ENCODE assay signal across 9 cellular contexts in the genomic region with DNA sequence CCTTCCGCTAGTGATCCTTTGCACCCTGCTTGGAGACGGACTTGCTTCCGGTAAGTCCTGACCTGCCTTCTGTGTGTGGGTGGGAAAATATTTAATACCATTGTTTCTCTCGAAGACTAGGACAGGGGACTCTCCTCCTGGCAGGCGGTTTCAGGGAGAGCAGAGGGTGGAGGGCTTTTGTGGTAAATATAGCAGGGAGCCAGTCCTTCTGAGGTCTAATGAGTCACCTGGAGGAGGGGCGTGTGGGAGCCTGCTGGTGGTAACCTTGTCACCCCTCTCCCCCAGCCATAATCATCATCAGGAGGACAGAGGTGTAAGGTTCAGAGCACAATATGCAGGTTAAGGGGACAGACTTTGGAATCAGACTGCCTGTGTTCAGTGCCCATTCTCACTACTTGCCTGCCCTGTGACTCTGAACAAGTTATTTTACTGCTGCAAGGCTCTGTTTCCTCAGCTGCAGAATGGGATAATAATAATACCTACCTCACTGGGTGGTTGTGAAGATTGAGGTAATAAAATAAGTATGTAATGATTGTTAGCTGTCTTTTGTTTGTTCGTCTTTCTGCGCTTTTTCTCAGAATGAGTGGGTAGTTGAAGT. TPM values are rescaled to one million over a fixed set of nuclear protein-coding genes. Genes with fewer than 3 reads are reported as not detected.
DNase-seq lines count a peak whose midpoint lies in the region; TF ChIP-seq lines count a peak whose summit lies in the region.
"Had no signal": no experiment of that assay in that cellular context is flagged by ENCODE, and none has a peak within 500 bp of the region (broad histone marks: within the 10 kb centered on the region; RNA-seq: fewer than 3 reads in every experiment).

No MANE protein-coding gene starts in this region.

- DNase-seq in CD8-positive, alpha-beta memory T cell: no peak
- DNase-seq in PC-9 (peak; percentile 82 to 83), nephron progenitor cell (no peak), SHP77 (lab: John Stamatoyannopoulos, UW) (no peak), activated gamma-delta T cell (lab: John Stamatoyannopoulos, UW) (no peak), substantia nigra (lab: John Stamatoyannopoulos, UW) (no peak), NCI-H1930 (lab: John Stamatoyannopoulos, UW) (no peak)
- DNase-seq: NCI-H1105 had no signal

- H3K9ac ChIP-seq in duodenal mucosa (ENCODE audit: low read depth in 1 of 2, low read length in 2 of 2): peak overlapping the region; percentile 12 to 64

- peaks cover 0 to 1% of the 10 kb centered on the region in 2 donors for H3K27me3 Mint-ChIP-seq in CD8-positive, alpha-beta memory T cell
- peaks cover 7% of the 10 kb centered on the region for H3K27me3 Mint-ChIP-seq in nephron progenitor cell (ENCODE audit: low read depth, poor library complexity)

- H3K4me1 ChIP-seq in CD8-positive, alpha-beta memory T cell (ENCODE audit: insufficient read depth, low read length): peaks cover 25% of the 10 kb centered on the region
- peaks cover 89% of the 10 kb centered on the region for H3K4me1 ChIP-seq in PC-9 (replicated peaks; ENCODE audit: insufficient read depth)
- H3K4me1 ChIP-seq in duodenal mucosa (ENCODE audit: control insufficient read depth in 1 of 2, insufficient read depth in 2 of 2, low read length in 2 of 2): peaks cover 38 to 70% of the 10 kb centered on the region in 2 donors

- peaks cover 73 to 96% (median 90%) of the 10 kb centered on the region in 3 donors for H3K4me1 Mint-ChIP-seq in CD8-positive, alpha-beta memory T cell
- peaks cover 40% of the 10 kb centered on the region for H3K4me1 Mint-ChIP-seq in nephron progenitor cell

- H4K20me1 ChIP-seq in PC-9 (ENCODE audit: insufficient read depth): no peaks in the 10 kb centered on the region

- intact Hi-C loops in PC-9 (cut with micrococcal nuclease; ENCODE audit: unreplicated experiment): loop anchor here (1.0 to 2.0 kb wide), 6 partner anchors 15 to 74 kb away; a partner anchor contains a TSS

- POLR2A ChIA-PET in CD8-positive, alpha-beta memory T cell (lab: Charles Lee): no interaction called here
- POLR2A ChIA-PET in PC-9 (lab: Charles Lee; ENCODE audit: unreplicated experiment): interaction anchor here (0.5 kb wide), 1 partner anchor 48 kb away, joined by 4 read pairs; a partner anchor contains a TSS

- peak overlapping the region in 1 of 7 donors; percentile 25 for H3K4me3 Mint-ChIP-seq in CD8-positive, alpha-beta memory T cell
- no peak overlapping the region for H3K4me3 Mint-ChIP-seq in nephron progenitor cell

- BruUV-seq in PC-9 (replicated peaks; lab: Mats Ljungman, UMichigan): no TSS peak

- H3K4me3 ChIP-seq in CD8-positive, alpha-beta memory T cell (ENCODE audit: low read length): no peak overlapping the region
- H3K4me3 ChIP-seq in PC-9: peak overlapping the region; percentile 22; the same call in 1 of the 2 replicates
- H3K4me3 ChIP-seq in duodenal mucosa (ENCODE audit: low read depth in 1 of 2, low read length in 2 of 2): peak overlapping the region; percentile 38

- CTCF ChIA-PET in CD8-positive, alpha-beta memory T cell (lab: Charles Lee): no interaction called here
- CTCF ChIA-PET in PC-9 (lab: Charles Lee): interaction anchor here (0.6 kb wide), 1 partner anchor 146 kb away, joined by 4 read pairs; no protein-coding TSS in a partner anchor

- peaks cover 17% of the 10 kb centered on the region; the same call in 1 of the 2 replicates for H3K79me2 ChIP-seq in PC-9 (ENCODE audit: low read depth)

- H3K9me2 ChIP-seq in PC-9 (ENCODE audit: insufficient read depth): no peaks in the 10 kb centered on the region

- TF ChIP-seq CTCF in PC-9 (conservative IDR thresholded peaks at IDR 0.05) (no peak), nephron progenitor cell (IDR thresholded peaks at IDR 0.05) (no peak)

- peak overlapping the region in 7 of 8 donors; percentile 0 to 95 (median 52) for H3K27ac Mint-ChIP-seq in CD8-positive, alpha-beta memory T cell
- H3K27ac Mint-ChIP-seq in nephron progenitor cell: peak overlapping the region; percentile 37

- no peaks in the 10 kb centered on the region for H3K27me3 ChIP-seq in CD8-positive, alpha-beta memory T cell (ENCODE audit: insufficient read depth, low read length, poor library complexity, severe bottlenecking)
- H3K27me3 ChIP-seq in PC-9 (ENCODE audit: insufficient read depth, low read depth) (no peaks in the 10 kb centered on the region), duodenal mucosa (ENCODE audit: control insufficient read depth in 1 of 2, insufficient read depth in 2 of 2, low read length in 2 of 2) (no peaks in the 10 kb centered on the region)

- peaks cover 5% of the 10 kb centered on the region for H3K36me3 ChIP-seq in CD8-positive, alpha-beta memory T cell (ENCODE audit: insufficient read depth, low read length)
- H3K36me3 ChIP-seq in PC-9 (ENCODE audit: low read depth) (no peaks in the 10 kb centered on the region), duodenal mucosa (ENCODE audit: control insufficient read depth in 1 of 2, insufficient read depth in 2 of 2, low read length in 2 of 2) (peaks cover 9 to 10% of the 10 kb centered on the region in 2 donors)

- peaks cover 63% of the 10 kb centered on the region for H3F3A ChIP-seq in PC-9 (ENCODE audit: insufficient read depth, low read depth)

- H2AFZ ChIP-seq in PC-9: peak overlapping the region; percentile 56; the same call in 1 of the 2 replicates

- peak overlapping the region; percentile 12 for H3K27ac ChIP-seq in CD8-positive, alpha-beta memory T cell (ENCODE audit: low read depth, low read length)
- peak overlapping the region; percentile 90 for H3K27ac ChIP-seq in PC-9
- peak overlapping the region; percentile 61 for H3K27ac ChIP-seq in duodenal mucosa (ENCODE audit: low read depth, low read length)
- H3K27ac ChIP-seq in substantia nigra (ENCODE audit: low read depth, low read length, poor library complexity, severe bottlenecking): no peak overlapping the region

- peaks cover 0 to 63% (median 5%) of the 10 kb centered on the region in 3 donors for H3K36me3 Mint-ChIP-seq in CD8-positive, alpha-beta memory T cell
- H3K36me3 Mint-ChIP-seq in nephron progenitor cell (ENCODE audit: low read depth): peaks cover 5% of the 10 kb centered on the region

- H3K9me3 ChIP-seq in CD8-positive, alpha-beta memory T cell (ENCODE audit: low read length): no peaks in the 10 kb centered on the region
- H3K9me3 ChIP-seq in PC-9 (ENCODE audit: insufficient read depth, low read depth): no peaks in the 10 kb centered on the region
- H3K9me3 ChIP-seq in duodenal mucosa (ENCODE audit: control insufficient read depth in 1 of 2, low read length in 2 of 2): no peaks in the 10 kb centered on the region

- peak overlapping the region; percentile 77 for H3K4me2 ChIP-seq in PC-9

- H3K9me3 Mint-ChIP-seq in CD8-positive, alpha-beta memory T cell: no peaks in the 10 kb centered on the region
- H3K9me3 Mint-ChIP-seq in nephron progenitor cell: no peaks in the 10 kb centered on the region

RNA-seq across cellular contexts. Expression of a gene that starts 47.4 kb away (rescaled TPM):
- total RNA-seq in CD8-positive, alpha-beta memory T cell: 10 to 100 TPM; 51.4 to 53.9 TPM
- polyA plus RNA-seq in CD8-positive, alpha-beta memory T cell: 9.3 TPM
- total RNA-seq in PC-9 (2021): 24.1 and 43.3 TPM in 2 replicates

Comparison
In these comparisons a context has a peak if more than half of its experiments do, and no peak if none do; other contexts are left out.
1. DNase-seq: peak in PC-9 (2 of 2); none in CD8-positive, alpha-beta memory T cell (0 of 5), nephron progenitor cell (single experiment), SHP77 (0 of 2), activated gamma-delta T cell (single experiment), substantia nigra (0 of 49) and NCI-H1930 (0 of 2).